Comparison of ENCODE assay signal across 23 cellular contexts in the genomic region with DNA sequence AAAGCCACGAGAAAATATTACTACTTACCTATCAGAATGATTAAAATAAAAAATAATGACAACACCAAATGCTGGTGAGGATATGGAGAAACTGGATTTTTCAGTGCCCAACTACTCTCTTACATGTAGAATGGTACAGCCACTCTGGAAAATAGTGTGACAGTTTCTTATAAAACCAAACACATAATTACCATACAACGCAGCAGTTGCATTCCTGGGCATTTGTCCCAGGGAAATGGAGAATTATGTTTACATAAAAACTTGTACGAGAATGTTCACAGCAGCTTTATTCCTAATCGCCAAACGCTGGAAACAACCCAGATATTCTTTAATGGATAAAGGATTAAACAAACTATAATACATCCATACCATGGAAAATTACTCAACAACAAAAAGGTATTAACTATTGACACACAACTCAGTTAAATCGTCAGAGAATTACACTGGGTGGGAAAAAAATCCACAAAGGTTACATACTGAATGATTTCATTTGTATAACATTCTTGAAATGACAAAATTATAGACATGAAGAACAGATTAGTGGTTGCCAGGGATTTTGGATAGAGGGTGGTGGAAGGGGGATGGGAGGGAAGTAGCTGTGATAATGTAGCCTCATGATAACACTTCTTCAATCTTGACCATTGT. TPM values are rescaled to one million over a fixed set of nuclear protein-coding genes. Genes with fewer than 3 reads are reported as not detected.
DNase-seq lines count a peak whose midpoint lies in the region; ATAC-seq and TF ChIP-seq lines count a peak whose summit lies in the region.
"Had no signal": no experiment of that assay in that cellular context is flagged by ENCODE, and none has a peak within 500 bp of the region (broad histone marks: within the 10 kb centered on the region; RNA-seq: fewer than 3 reads in every experiment).

No MANE protein-coding gene starts in this region.

- no peak overlapping the region for H3K9ac ChIP-seq in fibroblast of lung (ENCODE audit: insufficient read depth, low read length)

- no TSS peak for BruUV-seq in Panc1 (replicated peaks; lab: Mats Ljungman, UMichigan)

- TF ChIP-seq CTCF in Panc1 (IDR thresholded peaks at IDR 0.05) (no peak), fibroblast of lung (conservative IDR thresholded peaks at IDR 0.05 in 1 of 2, IDR thresholded peaks at IDR 0.05 in 1 of 2; ENCODE audit: low read depth in 1 of 2, low read length in 2 of 2) (no peak), stomach (IDR thresholded peaks at IDR 0.05) (no peak), WTC11 (IDR thresholded peaks at IDR 0.05) (no peak), GM10248 (IDR thresholded peaks at IDR 0.05; ENCODE audit: control extremely low read depth, extremely low read depth, low read depth, missing control alignments) (no peak)

- peaks cover 49% of the 10 kb centered on the region for H3K79me2 ChIP-seq in fibroblast of lung (ENCODE audit: control insufficient read depth, insufficient read depth, low read length)

- H3K4me1 ChIP-seq in Panc1 (ENCODE audit: control insufficient read depth, insufficient read depth, low read length) (peaks cover 30% of the 10 kb centered on the region), fibroblast of lung (ENCODE audit: control insufficient read depth, extremely low read depth, insufficient read depth, low read length) (peaks cover 11% of the 10 kb centered on the region), stomach (peaks cover 0 to 59% (median 18%) of the 10 kb centered on the region in 4 donors)
- H3K4me1 ChIP-seq: gastroesophageal sphincter had no signal

- in situ Hi-C loops in Panc1 (cut with HindIII; ENCODE audit: low pct_unique_long_range_greater_than_20kb, low sequenced_read_pairs): no loop called here

- H3K27ac ChIP-seq in Panc1 (ENCODE audit: low read length): peak overlapping the region; percentile 77
- H3K27ac ChIP-seq in fibroblast of lung (ENCODE audit: insufficient read depth, low read length): peak overlapping the region; percentile 72
- peak overlapping the region in 3 of 5 donors; percentile 30 to 43 (median 42) for H3K27ac ChIP-seq in stomach
- H3K27ac ChIP-seq: gastroesophageal sphincter, neutrophil had no signal

- intact Hi-C loops in activated CD4-positive, alpha-beta T cell treated with anti-CD3 and anti-CD28 coated beads, Interleukin-2, amount 10 ng/mL, durations not matched to agents 24 days and 14 days (cut with micrococcal nuclease): no loop called here
- intact Hi-C loops in activated CD4-positive, alpha-beta T cell treated with anti-CD3 and anti-CD28 coated beads for 36 hours (cut with DNase I, micrococcal nuclease): no loop called here
- intact Hi-C loops in Panc1 (cut with micrococcal nuclease; ENCODE audit: unreplicated experiment) (no loop called here), stomach (cut with DNase I; ENCODE audit: low total_unique reads) (no loop called here)

- POLR2A ChIA-PET in activated CD4-positive, alpha-beta T cell treated with anti-CD3 and anti-CD28 coated beads for 36 hours (lab: Charles Lee): no interaction called here
- POLR2A ChIA-PET in Panc1 (lab: Charles Lee): no interaction called here
- POLR2A ChIA-PET in WTC11 (lab: Charles Lee): no interaction called here
- POLR2A ChIA-PET in GM10248 (lab: Yijun Ruan, JAX): no interaction called here

- peak overlapping the region in 1 of 2 experiments; percentile 1; a peak in 1 of 4 replicates for H3K4me3 ChIP-seq in Panc1 (ENCODE audit: low read depth in 2 of 2, low read length in 2 of 2)
- no peak overlapping the region for H3K4me3 ChIP-seq in fibroblast of lung (replicated peaks in 1 of 4; ENCODE audit: control extremely low read depth in 1 of 4, insufficient read depth in 1 of 4, low read depth in 3 of 4, low read length in 4 of 4)
- H3K4me3 ChIP-seq in stomach: no peak overlapping the region
- H3K4me3 ChIP-seq: gastroesophageal sphincter had no signal

- H3K27ac Mint-ChIP-seq in activated CD4-positive, alpha-beta T cell treated with anti-CD3 and anti-CD28 coated beads, Interleukin-2, amount 10 ng/mL, durations not matched to agents 24 days and 14 days: no peak overlapping the region
- no peak overlapping the region for H3K27ac Mint-ChIP-seq in activated CD4-positive, alpha-beta T cell treated with anti-CD3 and anti-CD28 coated beads for 36 hours
- no peak overlapping the region for H3K27ac Mint-ChIP-seq in WTC11
- H3K27ac Mint-ChIP-seq: activated CD4-positive, alpha-beta T cell treated with anti-CD3 and anti-CD28 coated beads, Interleukin-2, amount 10 ng/mL, durations not matched to agents 7 days and 5 days; endodermal cell; IgD-negative memory B cell had no signal

- CTCF ChIA-PET in activated CD4-positive, alpha-beta T cell treated with anti-CD3 and anti-CD28 coated beads for 36 hours (lab: Charles Lee): interaction anchor here (1.3 kb wide), 1 partner anchor 10 kb away, joined by 3 read pairs; no protein-coding TSS in a partner anchor
- CTCF ChIA-PET in Panc1 (lab: Charles Lee): interaction anchor here (1.2 kb wide), 1 partner anchor 39 kb away, joined by 7 read pairs; a partner anchor contains a TSS
- CTCF ChIA-PET in WTC11 (lab: Charles Lee): interaction anchor here (1.3 kb wide), 1 partner anchor 41 kb away, joined by 3 read pairs; no protein-coding TSS in a partner anchor
- CTCF ChIA-PET in GM10248 (lab: Yijun Ruan, JAX): interaction anchor here (1.0 to 2.3 kb wide), 3 partner anchors 9 to 21 kb away, joined by 3 to 7 read pairs (median 4); no protein-coding TSS in a partner anchor

- TF ChIP-seq POLR2A in stomach (IDR thresholded peaks at IDR 0.05): no peak

- H3K9me3 Mint-ChIP-seq in activated CD4-positive, alpha-beta T cell treated with anti-CD3 and anti-CD28 coated beads, Interleukin-2, amount 10 ng/mL, durations not matched to agents 24 days and 14 days: no peaks in the 10 kb centered on the region
- no peaks in the 10 kb centered on the region for H3K9me3 Mint-ChIP-seq in activated CD4-positive, alpha-beta T cell treated with anti-CD3 and anti-CD28 coated beads for 36 hours (ENCODE audit: low read depth)
- H3K9me3 Mint-ChIP-seq in WTC11: no peaks in the 10 kb centered on the region
- H3K9me3 Mint-ChIP-seq: activated CD4-positive, alpha-beta T cell treated with anti-CD3 and anti-CD28 coated beads, Interleukin-2, amount 10 ng/mL, durations not matched to agents 7 days and 5 days; endodermal cell; IgD-negative memory B cell had no signal

- no peak overlapping the region for H2AFZ ChIP-seq in fibroblast of lung (ENCODE audit: low read length)

- no peak for TF ChIP-seq EP300 in stomach (IDR thresholded peaks at IDR 0.05)

- no peaks in the 10 kb centered on the region for H3K27me3 Mint-ChIP-seq in activated CD4-positive, alpha-beta T cell treated with anti-CD3 and anti-CD28 coated beads, Interleukin-2, amount 10 ng/mL, durations not matched to agents 24 days and 14 days
- H3K27me3 Mint-ChIP-seq in activated CD4-positive, alpha-beta T cell treated with anti-CD3 and anti-CD28 coated beads for 36 hours: no peaks in the 10 kb centered on the region
- no peaks in the 10 kb centered on the region for H3K27me3 Mint-ChIP-seq in WTC11 (ENCODE audit: low read depth)
- H3K27me3 Mint-ChIP-seq: activated CD4-positive, alpha-beta T cell treated with anti-CD3 and anti-CD28 coated beads, Interleukin-2, amount 10 ng/mL, durations not matched to agents 7 days and 5 days; IgD-negative memory B cell had no signal

- WGBS in stomach, 5 donors: 19 to 40% (median 20%) methylated on average over 6 of the region's 6 CpGs

- ATAC-seq in activated CD4-positive, alpha-beta T cell treated with anti-CD3 and anti-CD28 coated beads for 36 hours: no peak
- peak; percentile 76 for ATAC-seq in Panc1
- ATAC-seq in WTC11: no peak
- ATAC-seq: gastroesophageal sphincter, sciatic nerve had no signal

- no peaks in the 10 kb centered on the region for H4K20me1 ChIP-seq in fibroblast of lung (ENCODE audit: control insufficient read depth, extremely low read depth, insufficient read depth, low read length)

- H3K36me3 ChIP-seq in Panc1 (ENCODE audit: control insufficient read depth, insufficient read depth, low read length) (no peaks in the 10 kb centered on the region), fibroblast of lung (ENCODE audit: control insufficient read depth, insufficient read depth, low read length) (no peaks in the 10 kb centered on the region), stomach (no peaks in the 10 kb centered on the region)
- H3K36me3 ChIP-seq: gastroesophageal sphincter, neutrophil had no signal

- H3K27me3 ChIP-seq in Panc1 (ENCODE audit: control insufficient read depth, insufficient read depth, low read length): no peaks in the 10 kb centered on the region
- H3K27me3 ChIP-seq in fibroblast of lung (ENCODE audit: control insufficient read depth, insufficient read depth, low read length): no peaks in the 10 kb centered on the region
- H3K27me3 ChIP-seq in stomach: no peaks in the 10 kb centered on the region
- H3K27me3 ChIP-seq: gastroesophageal sphincter, neutrophil had no signal

- no peak overlapping the region for H3K4me3 Mint-ChIP-seq in activated CD4-positive, alpha-beta T cell treated with anti-CD3 and anti-CD28 coated beads, Interleukin-2, amount 10 ng/mL, durations not matched to agents 24 days and 14 days
- no peak overlapping the region for H3K4me3 Mint-ChIP-seq in activated CD4-positive, alpha-beta T cell treated with anti-CD3 and anti-CD28 coated beads for 36 hours
- no peak overlapping the region for H3K4me3 Mint-ChIP-seq in WTC11
- H3K4me3 Mint-ChIP-seq: activated CD4-positive, alpha-beta T cell treated with anti-CD3 and anti-CD28 coated beads, Interleukin-2, amount 10 ng/mL, durations not matched to agents 7 days and 5 days; endodermal cell had no signal

- no peaks in the 10 kb centered on the region for H3K9me3 ChIP-seq in Panc1 (ENCODE audit: control insufficient read depth, insufficient read depth, low read depth, low read length)
- no peaks in the 10 kb centered on the region for H3K9me3 ChIP-seq in fibroblast of lung (ENCODE audit: control insufficient read depth, insufficient read depth, low read depth, low read length)
- H3K9me3 ChIP-seq in stomach: no peaks in the 10 kb centered on the region
- H3K9me3 ChIP-seq: gastroesophageal sphincter, neutrophil had no signal

- peaks cover 9% of the 10 kb centered on the region for H3K4me1 Mint-ChIP-seq in activated CD4-positive, alpha-beta T cell treated with anti-CD3 and anti-CD28 coated beads, Interleukin-2, amount 10 ng/mL, durations not matched to agents 24 days and 14 days
- H3K4me1 Mint-ChIP-seq in activated CD4-positive, alpha-beta T cell treated with anti-CD3 and anti-CD28 coated beads for 36 hours: peaks cover 35% of the 10 kb centered on the region
- peaks cover 6% of the 10 kb centered on the region for H3K4me1 Mint-ChIP-seq in WTC11

- peak overlapping the region; percentile 11 for H3K4me2 ChIP-seq in fibroblast of lung (ENCODE audit: extremely low read depth, insufficient read depth, low read length)

- H3K36me3 Mint-ChIP-seq in activated CD4-positive, alpha-beta T cell treated with anti-CD3 and anti-CD28 coated beads, Interleukin-2, amount 10 ng/mL, durations not matched to agents 24 days and 14 days (ENCODE audit: low read depth): peaks cover 22% of the 10 kb centered on the region
- peaks cover 25% of the 10 kb centered on the region for H3K36me3 Mint-ChIP-seq in activated CD4-positive, alpha-beta T cell treated with anti-CD3 and anti-CD28 coated beads for 36 hours (ENCODE audit: low read depth)
- no peaks in the 10 kb centered on the region for H3K36me3 Mint-ChIP-seq in WTC11

- DNase-seq in activated CD4-positive, alpha-beta T cell treated with anti-CD3 and anti-CD28 coated beads, Interleukin-2, amount 10 ng/mL, durations not matched to agents 24 days and 14 days: peak; percentile 22
- DNase-seq in activated CD4-positive, alpha-beta T cell treated with anti-CD3 and anti-CD28 coated beads for 36 hours: no peak
- no peak for DNase-seq in Panc1 (ENCODE audit: low read depth, low spot score)
- DNase-seq in fibroblast of lung (ENCODE audit: low read depth in 2 of 2): peak; percentile 62 to 87
- no peak for DNase-seq in stomach
- DNase-seq in NAMALWA (ENCODE audit: low spot score): no peak
- no peak for DNase-seq in WTC11 (ENCODE audit: low spot score)
- no peak for DNase-seq in GM10248 (ENCODE audit: extremely low spot score)
- DNase-seq: activated CD4-positive, alpha-beta T cell treated with anti-CD3 and anti-CD28 coated beads, Interleukin-2, amount 10 ng/mL, durations not matched to agents 7 days and 5 days; activated naive CD4-positive, alpha-beta T cell treated with anti-CD3 and anti-CD28 coated beads, Interleukin-2, amount 50 U/mL, for 16 hours; activated T-cell treated with anti-CD3 and anti-CD28 coated beads for 4 hours; endodermal cell; GF-D8; NCI-H1105 treated with DMSO at 0.1 percent for 48 hours; NCI-H2171; Right ventricle myocardium superior; stimulated activated CD4-positive, alpha-beta T cell treated with anti-CD3 and anti-CD28 coated beads, Interleukin-4, amount 100 ng/mL, for 1 hour; T-helper 2 cell; trophoblast cell had no signal

RNA-seq across cellular contexts. Expression of a gene that starts 35.4 kb away (rescaled TPM):
- total RNA-seq in activated CD4-positive, alpha-beta T cell treated with anti-CD3 and anti-CD28 coated beads, Interleukin-2, amount 10 ng/mL, durations not matched to agents 24 days and 14 days: 51.8 and 53.4 TPM in 2 replicates
- 10 to 100 TPM; 49.4 to 51.1 TPM for total RNA-seq in activated CD4-positive, alpha-beta T cell treated with anti-CD3 and anti-CD28 coated beads for 36 hours
- 30.5 TPM for total RNA-seq in Panc1 (2021; ENCODE audit: unreplicated experiment)
- polyA plus RNA-seq in Panc1 (2012; ENCODE audit: insufficient read length): 21.2 TPM
- 41.6 and 64.7 TPM in 2 replicates for total RNA-seq in fibroblast of lung
- 76.1 and 97.4 TPM in 2 replicates for polyA plus RNA-seq in fibroblast of lung
- 40.6 and 49.3 TPM in 2 replicates for polyA plus RNA-seq in fibroblast of lung (2012)
- polyA minus RNA-seq in fibroblast of lung (ENCODE audit: low replicate concordance): 118 and 162 TPM in 2 replicates
- total RNA-seq in stomach: 100 to 1,000 TPM in 1 of 5 donors, 10 to 100 TPM in 4; 14.2 to 131 (median 49.4) TPM
- polyA plus RNA-seq in stomach: 10 to 100 TPM in 2 of 3 donors, 1 to 10 TPM in 1; 7.5 to 12.3 (median 11.6) TPM
- 8.3 to 13.0 TPM (median 9.3 TPM) in 3 replicates for total RNA-seq in WTC11 (2021)

RNA-seq across cellular contexts. Expression of a gene that starts 39.0 kb away (rescaled TPM):
- total RNA-seq in activated CD4-positive, alpha-beta T cell treated with anti-CD3 and anti-CD28 coated beads, Interleukin-2, amount 10 ng/mL, durations not matched to agents 24 days and 14 days: 22.0 and 23.6 TPM in 2 replicates
- 10 to 100 TPM; 18.7 to 19.1 TPM for total RNA-seq in activated CD4-positive, alpha-beta T cell treated with anti-CD3 and anti-CD28 coated beads for 36 hours
- total RNA-seq in Panc1 (2021; ENCODE audit: unreplicated experiment): 37.4 TPM
- 17.8 TPM for polyA plus RNA-seq in Panc1 (2012; ENCODE audit: insufficient read length)
- 31.4 and 34.2 TPM in 2 replicates for total RNA-seq in fibroblast of lung
- 17.8 and 20.3 TPM in 2 replicates for polyA plus RNA-seq in fibroblast of lung
- 10.7 and 12.9 TPM in 2 replicates for polyA plus RNA-seq in fibroblast of lung (2012)
- polyA minus RNA-seq in fibroblast of lung (ENCODE audit: low replicate concordance): 10.6 and 14.5 TPM in 2 replicates
- 100 to 1,000 TPM in 1 of 5 donors, 10 to 100 TPM in 4; 22.6 to 122 (median 71.8) TPM for total RNA-seq in stomach
- polyA plus RNA-seq in stomach: 10 to 100 TPM; 10.8 to 15.4 (median 11.5) TPM
- 63.9 to 65.5 TPM (median 64.7 TPM) in 3 replicates for total RNA-seq in WTC11 (2021)

Comparison
In these comparisons a context has a peak if more than half of its experiments do, and no peak if none do; other contexts are left out.
1. DNase-seq: peak in activated CD4-positive, alpha-beta T cell treated with anti-CD3 and anti-CD28 coated beads, Interleukin-2, amount 10 ng/mL, durations not matched to agents 24 days and 14 days (single experiment) and fibroblast of lung (2 of 2); none in activated CD4-positive, alpha-beta T cell treated with anti-CD3 and anti-CD28 coated beads for 36 hours (single experiment), Panc1 (single experiment), stomach (single experiment), NAMALWA (single experiment), WTC11 (single experiment) and GM10248 (single experiment).
2. Peak in every context shown above with its lines, with median percentiles within 50 percentile points of each other: H3K27ac ChIP-seq.